Comparison of ENCODE assay signal across 1 cellular context in genomic region chr1:205480349-205481278, GRCh38.
TF ChIP-seq lines count a peak whose summit lies in the region.

No MANE protein-coding gene starts in this region.

TF ChIP-seq in GM12878, 131 proteins besides CTCF, POLR2A, EP300 and RAD21 (continued from another document and continues in another):
- TF ChIP-seq, protein P1, sequence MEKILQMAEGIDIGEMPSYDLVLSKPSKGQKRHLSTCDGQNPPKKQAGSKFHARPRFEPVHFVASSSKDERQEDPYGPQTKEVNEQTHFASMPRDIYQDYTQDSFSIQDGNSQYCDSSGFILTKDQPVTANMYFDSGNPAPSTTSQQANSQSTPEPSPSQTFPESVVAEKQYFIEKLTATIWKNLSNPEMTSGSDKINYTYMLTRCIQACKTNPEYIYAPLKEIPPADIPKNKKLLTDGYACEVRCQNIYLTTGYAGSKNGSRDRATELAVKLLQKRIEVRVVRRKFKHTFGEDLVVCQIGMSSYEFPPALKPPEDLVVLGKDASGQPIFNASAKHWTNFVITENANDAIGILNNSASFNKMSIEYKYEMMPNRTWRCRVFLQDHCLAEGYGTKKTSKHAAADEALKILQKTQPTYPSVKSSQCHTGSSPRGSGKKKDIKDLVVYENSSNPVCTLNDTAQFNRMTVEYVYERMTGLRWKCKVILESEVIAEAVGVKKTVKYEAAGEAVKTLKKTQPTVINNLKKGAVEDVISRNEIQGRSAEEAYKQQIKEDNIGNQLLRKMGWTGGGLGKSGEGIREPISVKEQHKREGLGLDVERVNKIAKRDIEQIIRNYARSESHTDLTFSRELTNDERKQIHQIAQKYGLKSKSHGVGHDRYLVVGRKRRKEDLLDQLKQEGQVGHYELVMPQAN (conservative IDR thresholded peaks at IDR 0.05), result peak; percentile 32; the same call in 1 of the 2 replicates
- TF ChIP-seq SUZ12 (IDR thresholded peaks at IDR 0.05; ENCODE audit: unreplicated experiment) (no peak), PRDM15 (CRISPR knock-in tag; IDR thresholded peaks at IDR 0.05) (no peak), SUPT20H (IDR thresholded peaks at IDR 0.05; ENCODE audit: borderline replicate concordance, control insufficient read depth, low read depth, low read length) (no peak), POU2F2 (IDR thresholded peaks at IDR 0.05; ENCODE audit: borderline replicate concordance, low read depth, low read length) (peak; percentile 54; the same call in 1 of the 3 replicates), ZNF207 (IDR thresholded peaks at IDR 0.05; ENCODE audit: borderline replicate concordance) (no peak), ZNF592 (IDR thresholded peaks at IDR 0.05) (no peak), ZNF274 (IDR thresholded peaks at IDR 0.05; ENCODE audit: insufficient read depth, insufficient read length) (no peak), BCL11A (IDR thresholded peaks at IDR 0.05; ENCODE audit: low read depth, low read length) (peak; percentile 42), DPF2 (IDR thresholded peaks at IDR 0.05) (peak; percentile 98), IRF5 (IDR thresholded peaks at IDR 0.05; ENCODE audit: borderline replicate concordance) (no peak), IKZF1 (conservative IDR thresholded peaks at IDR 0.05) (peak; percentile 99), TAF1 (IDR thresholded peaks at IDR 0.05; ENCODE audit: borderline replicate concordance, low read depth, low read length) (no peak), CHD4 (IDR thresholded peaks at IDR 0.05) (peak; percentile 70; the same call in 1 of the 2 replicates), IKZF2 (IDR thresholded peaks at IDR 0.05) (peak; percentile 99), TBL1XR1 (IDR thresholded peaks at IDR 0.05; ENCODE audit: low read depth, low read length) (no peak), KLF5 (IDR thresholded peaks at IDR 0.05; ENCODE audit: partially characterized antibody) (no peak), RELA (IDR thresholded peaks at IDR 0.05; ENCODE audit: borderline replicate concordance, partially characterized antibody) (peak; percentile 99), HCFC1 (IDR thresholded peaks at IDR 0.05; ENCODE audit: low read length) (peak; percentile 33; the same call in 1 of the 2 replicates), FOXM1 (IDR thresholded peaks at IDR 0.05; ENCODE audit: low read depth, low read length) (no peak), PKNOX1 (IDR thresholded peaks at IDR 0.05) (peak; percentile 85), SMARCA5 (IDR thresholded peaks at IDR 0.05) (no peak), POLR2AphosphoS5 (IDR thresholded peaks at IDR 0.05; ENCODE audit: low read length) (no peak; the same call in 1 of the 2 replicates), E2F8 (IDR thresholded peaks at IDR 0.05; ENCODE audit: low read depth, partially characterized antibody) (no peak), NFYA (IDR thresholded peaks at IDR 0.05; ENCODE audit: borderline replicate concordance, low read depth, low read length) (no peak), ZNF622 (IDR thresholded peaks at IDR 0.05) (no peak), EGR1 (IDR thresholded peaks at IDR 0.05; ENCODE audit: borderline replicate concordance in 1 of 2, low read depth in 2 of 2, low read length in 2 of 2) (no peak)
- TF ChIP-seq, protein P2, sequence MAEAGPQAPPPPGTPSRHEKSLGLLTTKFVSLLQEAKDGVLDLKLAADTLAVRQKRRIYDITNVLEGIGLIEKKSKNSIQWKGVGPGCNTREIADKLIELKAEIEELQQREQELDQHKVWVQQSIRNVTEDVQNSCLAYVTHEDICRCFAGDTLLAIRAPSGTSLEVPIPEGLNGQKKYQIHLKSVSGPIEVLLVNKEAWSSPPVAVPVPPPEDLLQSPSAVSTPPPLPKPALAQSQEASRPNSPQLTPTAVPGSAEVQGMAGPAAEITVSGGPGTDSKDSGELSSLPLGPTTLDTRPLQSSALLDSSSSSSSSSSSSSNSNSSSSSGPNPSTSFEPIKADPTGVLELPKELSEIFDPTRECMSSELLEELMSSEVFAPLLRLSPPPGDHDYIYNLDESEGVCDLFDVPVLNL (IDR thresholded peaks at IDR 0.05; ENCODE audit: low read depth, low read length), result no peak
- TF ChIP-seq, protein P3, sequence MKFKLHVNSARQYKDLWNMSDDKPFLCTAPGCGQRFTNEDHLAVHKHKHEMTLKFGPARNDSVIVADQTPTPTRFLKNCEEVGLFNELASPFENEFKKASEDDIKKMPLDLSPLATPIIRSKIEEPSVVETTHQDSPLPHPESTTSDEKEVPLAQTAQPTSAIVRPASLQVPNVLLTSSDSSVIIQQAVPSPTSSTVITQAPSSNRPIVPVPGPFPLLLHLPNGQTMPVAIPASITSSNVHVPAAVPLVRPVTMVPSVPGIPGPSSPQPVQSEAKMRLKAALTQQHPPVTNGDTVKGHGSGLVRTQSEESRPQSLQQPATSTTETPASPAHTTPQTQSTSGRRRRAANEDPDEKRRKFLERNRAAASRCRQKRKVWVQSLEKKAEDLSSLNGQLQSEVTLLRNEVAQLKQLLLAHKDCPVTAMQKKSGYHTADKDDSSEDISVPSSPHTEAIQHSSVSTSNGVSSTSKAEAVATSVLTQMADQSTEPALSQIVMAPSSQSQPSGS (IDR thresholded peaks at IDR 0.05; ENCODE audit: low read length), result no peak
- TF ChIP-seq, protein P4, sequence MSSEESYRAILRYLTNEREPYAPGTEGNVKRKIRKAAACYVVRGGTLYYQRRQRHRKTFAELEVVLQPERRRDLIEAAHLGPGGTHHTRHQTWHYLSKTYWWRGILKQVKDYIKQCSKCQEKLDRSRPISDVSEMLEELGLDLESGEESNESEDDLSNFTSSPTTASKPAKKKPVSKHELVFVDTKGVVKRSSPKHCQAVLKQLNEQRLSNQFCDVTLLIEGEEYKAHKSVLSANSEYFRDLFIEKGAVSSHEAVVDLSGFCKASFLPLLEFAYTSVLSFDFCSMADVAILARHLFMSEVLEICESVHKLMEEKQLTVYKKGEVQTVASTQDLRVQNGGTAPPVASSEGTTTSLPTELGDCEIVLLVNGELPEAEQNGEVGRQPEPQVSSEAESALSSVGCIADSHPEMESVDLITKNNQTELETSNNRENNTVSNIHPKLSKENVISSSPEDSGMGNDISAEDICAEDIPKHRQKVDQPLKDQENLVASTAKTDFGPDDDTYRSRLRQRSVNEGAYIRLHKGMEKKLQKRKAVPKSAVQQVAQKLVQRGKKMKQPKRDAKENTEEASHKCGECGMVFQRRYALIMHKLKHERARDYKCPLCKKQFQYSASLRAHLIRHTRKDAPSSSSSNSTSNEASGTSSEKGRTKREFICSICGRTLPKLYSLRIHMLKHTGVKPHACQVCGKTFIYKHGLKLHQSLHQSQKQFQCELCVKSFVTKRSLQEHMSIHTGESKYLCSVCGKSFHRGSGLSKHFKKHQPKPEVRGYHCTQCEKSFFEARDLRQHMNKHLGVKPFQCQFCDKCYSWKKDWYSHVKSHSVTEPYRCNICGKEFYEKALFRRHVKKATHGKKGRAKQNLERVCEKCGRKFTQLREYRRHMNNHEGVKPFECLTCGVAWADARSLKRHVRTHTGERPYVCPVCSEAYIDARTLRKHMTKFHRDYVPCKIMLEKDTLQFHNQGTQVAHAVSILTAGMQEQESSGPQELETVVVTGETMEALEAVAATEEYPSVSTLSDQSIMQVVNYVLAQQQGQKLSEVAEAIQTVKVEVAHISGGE (CRISPR knock-in tag; IDR thresholded peaks at IDR 0.05), result no peak
- TF ChIP-seq, protein P5, sequence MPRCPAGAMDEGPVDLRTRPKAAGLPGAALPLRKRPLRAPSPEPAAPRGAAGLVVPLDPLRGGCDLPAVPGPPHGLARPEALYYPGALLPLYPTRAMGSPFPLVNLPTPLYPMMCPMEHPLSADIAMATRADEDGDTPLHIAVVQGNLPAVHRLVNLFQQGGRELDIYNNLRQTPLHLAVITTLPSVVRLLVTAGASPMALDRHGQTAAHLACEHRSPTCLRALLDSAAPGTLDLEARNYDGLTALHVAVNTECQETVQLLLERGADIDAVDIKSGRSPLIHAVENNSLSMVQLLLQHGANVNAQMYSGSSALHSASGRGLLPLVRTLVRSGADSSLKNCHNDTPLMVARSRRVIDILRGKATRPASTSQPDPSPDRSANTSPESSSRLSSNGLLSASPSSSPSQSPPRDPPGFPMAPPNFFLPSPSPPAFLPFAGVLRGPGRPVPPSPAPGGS (IDR thresholded peaks at IDR 0.05; ENCODE audit: borderline replicate concordance, insufficient read depth, low read depth, low read length, poor library complexity, severe bottlenecking), result no peak
